8 cellular contexts compared by ENCODE assay signal in the genomic region with DNA sequence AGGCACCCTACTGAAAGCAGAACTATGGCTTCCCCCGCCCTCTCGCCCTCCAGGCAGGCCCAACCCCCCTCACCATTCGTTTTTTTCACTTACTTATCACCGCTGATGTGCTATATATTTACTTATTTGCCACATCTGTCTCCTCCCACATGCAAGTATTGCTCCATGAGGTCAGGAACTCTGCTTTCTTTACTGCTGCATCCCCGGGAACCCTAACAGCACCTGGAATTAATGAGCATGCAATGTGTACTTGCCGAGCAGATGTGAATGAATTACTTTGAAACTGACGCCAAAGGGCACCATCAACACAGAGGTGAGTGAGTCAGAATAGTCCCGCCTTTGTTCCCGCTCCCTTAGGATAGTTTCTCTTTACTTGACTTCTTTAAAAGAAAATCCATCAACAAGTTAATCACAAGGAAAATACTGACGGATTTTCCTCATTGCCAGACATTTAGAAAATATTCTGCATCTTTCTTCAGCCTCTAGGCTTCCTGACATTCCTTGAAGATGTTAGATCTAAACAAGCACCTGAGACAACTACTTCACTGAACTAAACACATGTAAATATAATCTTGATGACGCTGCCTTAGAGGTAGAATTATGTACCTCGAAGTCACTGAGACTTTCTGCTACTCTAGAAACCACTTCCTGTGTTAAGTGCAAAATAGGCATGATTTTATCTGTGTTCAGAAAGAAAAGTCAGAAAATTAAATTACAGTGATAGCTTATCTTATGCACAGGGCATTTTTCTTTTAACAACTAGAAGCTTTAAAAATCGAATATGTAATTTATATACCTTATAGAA. TPM values are rescaled to one million over a fixed set of nuclear protein-coding genes. Genes with fewer than 3 reads are reported as not detected.
DNase-seq lines count a peak whose midpoint lies in the region; ATAC-seq lines count a peak whose summit lies in the region.

No MANE protein-coding gene starts in this region.

- DNase-seq in activated T-cell treated with anti-CD3 and anti-CD28 coated beads, Interleukin-2, amount 50 U/mL, for 4 hours, result no peak
- no peak for DNase-seq in activated T-cell treated with anti-CD3 and anti-CD28 coated beads for 4 hours
- DNase-seq in M059J (ENCODE audit: low read depth), result peak; percentile 69
- no peak for DNase-seq in activated T-helper 1 cell treated with anti-CD3 and anti-CD28 coated beads, Interleukin-12 subunit alpha, Interleukin-12 subunit beta, Interleukin-2, Interleukin-4 antibody, amounts not matched to agents 30 ng/mL and 10 ng/mL and 1 ng/mL, durations not matched to agents 14 hours and 24 hours and 36 hours (ENCODE audit: low spot score)
- no peak for DNase-seq in memory B cell (ENCODE audit: low spot score in 2 of 2)
- no peak for DNase-seq in dedifferentiated amniotic fluid mesenchymal stem cell (ENCODE audit: extremely low spot score)
- DNase-seq in GDM1 (lab: John Stamatoyannopoulos, UW), result no peak

- intact Hi-C loops in activated T-helper 1 cell treated with anti-CD3 and anti-CD28 coated beads, Interleukin-12 subunit alpha, Interleukin-12 subunit beta, Interleukin-2, Interleukin-4 antibody, amounts not matched to agents 30 ng/mL and 10 ng/mL and 1 ng/mL, durations not matched to agents 14 hours and 24 hours and 36 hours (cut with micrococcal nuclease), result loop anchor here (1.0 to 10.0 kb wide), 5 partner anchors 18 to 589 kb away; partner anchors contain the start of genes RAB4A, RHOU, TAF5L and URB2

- H3K9me3 Mint-ChIP-seq in activated T-cell treated with anti-CD3 and anti-CD28 coated beads, Interleukin-2, amount 50 U/mL, for 4 hours, result no peaks in the 10 kb centered on the region
- no peaks in the 10 kb centered on the region for H3K9me3 Mint-ChIP-seq in activated T-helper 1 cell treated with anti-CD3 and anti-CD28 coated beads, Interleukin-12 subunit alpha, Interleukin-12 subunit beta, Interleukin-2, Interleukin-4 antibody, amounts not matched to agents 30 ng/mL and 10 ng/mL and 1 ng/mL, durations not matched to agents 14 hours and 24 hours and 36 hours
- no peaks in the 10 kb centered on the region for H3K9me3 Mint-ChIP-seq in memory B cell

- peaks cover 67% of the 10 kb centered on the region for H3K4me1 Mint-ChIP-seq in activated T-cell treated with anti-CD3 and anti-CD28 coated beads, Interleukin-2, amount 50 U/mL, for 4 hours (ENCODE audit: low read depth)
- H3K4me1 Mint-ChIP-seq in activated T-helper 1 cell treated with anti-CD3 and anti-CD28 coated beads, Interleukin-12 subunit alpha, Interleukin-12 subunit beta, Interleukin-2, Interleukin-4 antibody, amounts not matched to agents 30 ng/mL and 10 ng/mL and 1 ng/mL, durations not matched to agents 14 hours and 24 hours and 36 hours (ENCODE audit: low read depth), result peaks cover 37% of the 10 kb centered on the region
- peaks cover 17% of the 10 kb centered on the region for H3K4me1 Mint-ChIP-seq in memory B cell

- no peaks in the 10 kb centered on the region for H3K36me3 Mint-ChIP-seq in activated T-cell treated with anti-CD3 and anti-CD28 coated beads, Interleukin-2, amount 50 U/mL, for 4 hours (ENCODE audit: insufficient read depth)
- H3K36me3 Mint-ChIP-seq in activated T-helper 1 cell treated with anti-CD3 and anti-CD28 coated beads, Interleukin-12 subunit alpha, Interleukin-12 subunit beta, Interleukin-2, Interleukin-4 antibody, amounts not matched to agents 30 ng/mL and 10 ng/mL and 1 ng/mL, durations not matched to agents 14 hours and 24 hours and 36 hours (ENCODE audit: low read depth), result no peaks in the 10 kb centered on the region
- H3K36me3 Mint-ChIP-seq in memory B cell, result no peaks in the 10 kb centered on the region

- H3K27ac Mint-ChIP-seq in activated T-helper 1 cell treated with anti-CD3 and anti-CD28 coated beads, Interleukin-12 subunit alpha, Interleukin-12 subunit beta, Interleukin-2, Interleukin-4 antibody, amounts not matched to agents 30 ng/mL and 10 ng/mL and 1 ng/mL, durations not matched to agents 14 hours and 24 hours and 36 hours, result peak overlapping the region; percentile 78
- peak overlapping the region; percentile 37 for H3K27ac Mint-ChIP-seq in memory B cell

- peak; percentile 75 to 80 for ATAC-seq in activated T-cell treated with anti-CD3 and anti-CD28 coated beads, Interleukin-2, amount 50 U/mL, for 4 hours
- ATAC-seq in memory B cell (ENCODE audit: low read depth) (peak; percentile 73), GM21619 (IDR thresholded peaks at IDR 0.05; ENCODE audit: unreplicated experiment) (no peak)

- no peaks in the 10 kb centered on the region for H3K27me3 Mint-ChIP-seq in activated T-cell treated with anti-CD3 and anti-CD28 coated beads, Interleukin-2, amount 50 U/mL, for 4 hours (ENCODE audit: low read depth)
- peaks cover 18% of the 10 kb centered on the region for H3K27me3 Mint-ChIP-seq in activated T-helper 1 cell treated with anti-CD3 and anti-CD28 coated beads, Interleukin-12 subunit alpha, Interleukin-12 subunit beta, Interleukin-2, Interleukin-4 antibody, amounts not matched to agents 30 ng/mL and 10 ng/mL and 1 ng/mL, durations not matched to agents 14 hours and 24 hours and 36 hours (ENCODE audit: insufficient read depth)
- peaks cover 5% of the 10 kb centered on the region for H3K27me3 Mint-ChIP-seq in memory B cell

- H3K4me3 Mint-ChIP-seq in activated T-cell treated with anti-CD3 and anti-CD28 coated beads, Interleukin-2, amount 50 U/mL, for 4 hours, result peak overlapping the region; percentile 66
- peak overlapping the region; percentile 73 for H3K4me3 Mint-ChIP-seq in activated T-helper 1 cell treated with anti-CD3 and anti-CD28 coated beads, Interleukin-12 subunit alpha, Interleukin-12 subunit beta, Interleukin-2, Interleukin-4 antibody, amounts not matched to agents 30 ng/mL and 10 ng/mL and 1 ng/mL, durations not matched to agents 14 hours and 24 hours and 36 hours
- peak overlapping the region; percentile 39 for H3K4me3 Mint-ChIP-seq in memory B cell

RNA-seq across cellular contexts. Expression of gene RAB4A, which starts 17.5 kb away (rescaled TPM):
- total RNA-seq in activated T-cell treated with anti-CD3 and anti-CD28 coated beads, Interleukin-2, amount 50 U/mL, for 4 hours, result 10 to 100 TPM; 24.0 to 30.3 (median 25.6) TPM
- total RNA-seq in M059J (2014; rRNA removed; shearing (Covaris generic)), result 8.0 and 18.5 TPM in 2 replicates
- 29.0 and 29.3 TPM in 2 replicates for total RNA-seq in activated T-helper 1 cell treated with anti-CD3 and anti-CD28 coated beads, Interleukin-12 subunit alpha, Interleukin-12 subunit beta, Interleukin-2, Interleukin-4 antibody, amounts not matched to agents 30 ng/mL and 10 ng/mL and 1 ng/mL, durations not matched to agents 14 hours and 24 hours and 36 hours
